ENCODE assay signal across 24 cellular contexts in genomic region chr11:70785372-70785771, GRCh38.
"Had no signal": no experiment of that assay in that cellular context is flagged by ENCODE, and none has a peak within 500 bp of the region (broad histone marks: within the 10 kb centered on the region; RNA-seq: fewer than 3 reads in every experiment).

No MANE protein-coding gene starts in this region.

- H3K4me1 Mint-ChIP-seq: naive thymus-derived CD8-positive, alpha-beta T cell; neural progenitor cell; stimulated activated memory B cell treated with anti-CD40 and anti-IgM and Interleukin-4, amounts not matched to agents 10 μg/mL and 1 μg/mL and 100 μg/mL, for 72 hours; stimulated activated naive CD8-positive, alpha-beta T cell treated with anti-CD3 and anti-CD28 coated beads, Interleukin-15, amount 100 ng/mL, for 72 hours had no signal

- H3K36me3 Mint-ChIP-seq: naive thymus-derived CD8-positive, alpha-beta T cell; neural progenitor cell; stimulated activated memory B cell treated with anti-CD40 and anti-IgM and Interleukin-4, amounts not matched to agents 10 μg/mL and 1 μg/mL and 100 μg/mL, for 72 hours; type B pancreatic cell had no signal

- H3K9ac ChIP-seq: neural progenitor cell had no signal

- H3K27me3 Mint-ChIP-seq: stimulated activated naive CD8-positive, alpha-beta T cell treated with anti-CD3 and anti-CD28 coated beads, Interleukin-15, amount 100 ng/mL, for 72 hours; type B pancreatic cell had no signal

- H3K4me2 ChIP-seq: hepatocyte, neural progenitor cell had no signal

- H3K4me3 ChIP-seq: heart right ventricle, hepatocyte, left ventricle myocardium inferior, lung, neural progenitor cell, pancreas, right atrium auricular region, right lobe of liver, tibial nerve, vagina had no signal

- H3K27ac Mint-ChIP-seq: naive thymus-derived CD8-positive, alpha-beta T cell; nephron; neural progenitor cell; stimulated activated memory B cell treated with anti-CD40 and anti-IgM and Interleukin-4, amounts not matched to agents 10 μg/mL and 1 μg/mL and 100 μg/mL, for 72 hours; stimulated activated naive CD8-positive, alpha-beta T cell treated with anti-CD3 and anti-CD28 coated beads, Interleukin-15, amount 100 ng/mL, for 72 hours; type B pancreatic cell had no signal

- H3K79me2 ChIP-seq: hepatocyte had no signal

- H3K4me1 ChIP-seq: heart right ventricle, left ventricle myocardium inferior, neural progenitor cell, pancreas, right atrium auricular region, tibial nerve, vagina had no signal

- H3K4me3 Mint-ChIP-seq: naive thymus-derived CD8-positive, alpha-beta T cell; nephron; neural progenitor cell; stimulated activated memory B cell treated with anti-CD40 and anti-IgM and Interleukin-4, amounts not matched to agents 10 μg/mL and 1 μg/mL and 100 μg/mL, for 72 hours; stimulated activated naive CD8-positive, alpha-beta T cell treated with anti-CD3 and anti-CD28 coated beads, Interleukin-15, amount 100 ng/mL, for 72 hours; type B pancreatic cell had no signal

- H3K27ac ChIP-seq: heart right ventricle, hepatocyte, left ventricle myocardium inferior, neural progenitor cell, pancreas, right atrium auricular region, tibial nerve, vagina had no signal

- H2AFZ ChIP-seq: hepatocyte, neural progenitor cell had no signal

- H3K9me3 ChIP-seq: heart right ventricle, left ventricle myocardium inferior, pancreas, right atrium auricular region, right lobe of liver, vagina had no signal

- ATAC-seq: heart right ventricle; left cardiac atrium; naive thymus-derived CD8-positive, alpha-beta T cell; stimulated activated memory B cell treated with anti-CD40 and anti-IgM and Interleukin-4, amounts not matched to agents 10 μg/mL and 1 μg/mL and 100 μg/mL, for 72 hours; stimulated activated naive CD8-positive, alpha-beta T cell treated with anti-CD3 and anti-CD28 coated beads, Interleukin-15, amount 100 ng/mL, for 72 hours had no signal

- DNase-seq: heart right ventricle; islet precursor cell; left cardiac atrium; left ventricle myocardium inferior; midbrain; naive thymus-derived CD8-positive, alpha-beta T cell; pancreas; stimulated activated CD4-positive, alpha-beta T cell treated with anti-CD3 and anti-CD28 coated beads, Interleukin-12 subunit alpha, Interleukin-12 subunit beta, amount 100 ng/mL, for 4 hours; stimulated activated CD4-positive, alpha-beta T cell treated with anti-CD3 and anti-CD28 coated beads, Interleukin-15, amount 100 ng/mL, for 24 hours; stimulated activated CD4-positive, alpha-beta T cell treated with anti-CD3 and anti-CD28 coated beads, Interleukin-2, amount 100 ng/mL, for 24 hours; stimulated activated CD4-positive, alpha-beta T cell treated with anti-CD3 and anti-CD28 coated beads, Interleukin-4, amount 100 ng/mL, for 1 hour; stimulated activated naive CD4-positive, alpha-beta T cell treated with Interleukin-2 at 50 U/mL for 16 hours; stimulated activated naive CD8-positive, alpha-beta T cell treated with anti-CD3 and anti-CD28 coated beads, Interleukin-15, amount 100 ng/mL, for 72 hours; substantia nigra had no signal

- H3K27me3 ChIP-seq: hepatocyte, neural progenitor cell, pancreas, right atrium auricular region, right lobe of liver, tibial nerve, vagina had no signal

- FAIRE-seq: pancreas had no signal

- H3K9me3 Mint-ChIP-seq: naive thymus-derived CD8-positive, alpha-beta T cell; nephron; neural progenitor cell; stimulated activated memory B cell treated with anti-CD40 and anti-IgM and Interleukin-4, amounts not matched to agents 10 μg/mL and 1 μg/mL and 100 μg/mL, for 72 hours; type B pancreatic cell had no signal

- H3K36me3 ChIP-seq: heart right ventricle, left ventricle myocardium inferior, neural progenitor cell, pancreas, right atrium auricular region, right lobe of liver, tibial nerve, vagina had no signal
